8 cellular contexts compared by ENCODE assay signal in the genomic region with DNA sequence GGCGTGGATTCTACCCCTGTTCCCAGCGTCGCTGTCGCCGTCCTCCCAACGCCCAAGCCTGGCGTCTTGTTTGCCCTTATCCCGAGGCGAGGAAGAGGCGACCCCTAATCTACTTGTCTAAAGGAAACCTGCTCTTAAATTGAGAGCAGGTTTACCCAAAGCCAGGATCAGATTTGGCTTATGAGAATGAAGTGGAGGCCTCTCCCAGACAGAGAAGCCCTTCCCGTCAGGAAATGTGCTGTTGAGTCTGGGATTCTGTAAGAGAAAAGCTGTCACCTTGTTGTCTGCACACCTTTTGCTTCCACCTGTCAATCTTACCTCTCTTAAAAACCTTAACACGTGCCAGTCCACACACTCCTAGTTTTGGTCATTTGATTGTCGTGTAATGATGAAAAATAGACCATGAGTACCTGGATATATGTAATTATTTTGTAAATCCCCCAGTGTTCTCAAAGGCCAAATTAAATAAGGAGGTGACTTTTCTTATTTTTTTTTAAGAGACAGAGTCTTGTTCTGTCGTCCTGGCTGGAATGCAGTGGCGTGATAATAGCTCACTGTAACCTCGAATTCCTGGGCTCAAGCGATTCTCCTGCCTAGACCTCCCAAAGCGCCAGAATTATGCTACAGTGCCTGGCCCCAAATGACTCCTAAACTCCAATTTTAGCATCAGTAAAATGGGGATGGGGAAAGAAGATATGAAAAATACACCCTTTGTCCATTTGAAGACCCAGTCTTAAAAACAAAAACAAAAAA. TPM values are rescaled to one million over a fixed set of nuclear protein-coding genes. Genes with fewer than 3 reads are reported as not detected.
DNase-seq lines count a peak whose midpoint lies in the region; ATAC-seq, FAIRE-seq and TF ChIP-seq lines count a peak whose summit lies in the region.

No MANE protein-coding gene starts in this region.

- intact Hi-C loops in Panc1 (cut with micrococcal nuclease; ENCODE audit: unreplicated experiment), result no loop called here
- intact Hi-C loops in psoas muscle (cut with DNase I), result loop anchor here (2.0 to 10.0 kb wide), 5 partner anchors 74 to 1588 kb away; a partner anchor contains a TSS

- FAIRE-seq in D721Med (lab: Jason Lieb, UNC), result no peak

- H3K27me3 ChIP-seq in Panc1 (ENCODE audit: control insufficient read depth, insufficient read depth, low read length), result no peaks in the 10 kb centered on the region
- no peaks in the 10 kb centered on the region for H3K27me3 ChIP-seq in esophagus (ENCODE audit: control insufficient read depth in 1 of 2, insufficient read depth in 2 of 2, low read length in 2 of 2)
- H3K27me3 ChIP-seq in psoas muscle (ENCODE audit: insufficient read depth in 3 of 3, low read length in 2 of 3), result no peaks in the 10 kb centered on the region

- peaks cover 41% of the 10 kb centered on the region for H3K4me1 ChIP-seq in Panc1 (ENCODE audit: control insufficient read depth, insufficient read depth, low read length)
- H3K4me1 ChIP-seq in esophagus (ENCODE audit: control insufficient read depth in 2 of 2, insufficient read depth in 2 of 2, low read length in 1 of 2), result peaks cover 0 to 3% of the 10 kb centered on the region in 2 donors
- H3K4me1 ChIP-seq in psoas muscle, result peaks cover 34% of the 10 kb centered on the region

- peaks cover 16% of the 10 kb centered on the region for H3K36me3 ChIP-seq in Panc1 (ENCODE audit: control insufficient read depth, insufficient read depth, low read length)
- H3K36me3 ChIP-seq in esophagus (ENCODE audit: control insufficient read depth in 2 of 2, insufficient read depth in 2 of 2, low read length in 1 of 2), result no peaks in the 10 kb centered on the region
- H3K36me3 ChIP-seq in psoas muscle (ENCODE audit: insufficient read depth in 1 of 2, low read depth in 1 of 2), result peaks cover 8 to 34% of the 10 kb centered on the region in 2 donors

- DNase-seq in Panc1 (ENCODE audit: low read depth, low spot score) (no peak), psoas muscle (no peak), NCI-H2081 (lab: John Stamatoyannopoulos, UW) (no peak), mesenteric fat pad (ENCODE audit: low spot score) (no peak), D721Med (ENCODE audit: insufficient read length, low spot score) (no peak)
- no peak for DNase-seq in central memory CD4-positive, alpha-beta T cell

- TF ChIP-seq CTCF in GM12875 (IDR thresholded peaks at IDR 0.05; ENCODE audit: borderline replicate concordance, insufficient read depth, low read depth, low read length) (no peak), Panc1 (IDR thresholded peaks at IDR 0.05) (no peak), psoas muscle (IDR thresholded peaks at IDR 0.05) (no peak), D721Med (IDR thresholded peaks at IDR 0.05; ENCODE audit: insufficient read depth, missing control alignments) (no peak)

- peak overlapping the region; percentile 98 for H3K27ac ChIP-seq in Panc1 (ENCODE audit: low read length)
- H3K27ac ChIP-seq in esophagus (ENCODE audit: low read depth in 2 of 2, low read length in 1 of 2), result peak overlapping the region; percentile 95 to 99
- H3K27ac ChIP-seq in psoas muscle, result peak overlapping the region; percentile 95

- ATAC-seq in Panc1 (no peak), psoas muscle (peak in 1 of 4 donors; percentile 3)

- BruUV-seq in Panc1 (replicated peaks; lab: Mats Ljungman, UMichigan), result no TSS peak

- H3K4me3 ChIP-seq in GM12875 (ENCODE audit: low read depth, low read length) (peak overlapping the region; percentile 78), Panc1 (ENCODE audit: low read depth in 2 of 2, low read length in 2 of 2) (peak overlapping the region; percentile 93 to 98), esophagus (ENCODE audit: low read depth in 1 of 2, low read length in 2 of 2) (peak overlapping the region; percentile 75 to 80), psoas muscle (peak overlapping the region; percentile 83)

- POLR2A ChIA-PET in Panc1 (lab: Charles Lee), result interaction anchor here (0.6 kb wide), 3 partner anchors 75 to 1562 kb away, joined by 3 to 5 read pairs (median 4); no protein-coding TSS in a partner anchor

- in situ Hi-C loops in Panc1 (cut with HindIII; ENCODE audit: low pct_unique_long_range_greater_than_20kb, low sequenced_read_pairs), result no loop called here

- H3K9me3 ChIP-seq in Panc1 (ENCODE audit: control insufficient read depth, insufficient read depth, low read depth, low read length) (no peaks in the 10 kb centered on the region), esophagus (ENCODE audit: control insufficient read depth in 2 of 2, insufficient read depth in 1 of 2, low read depth in 1 of 2, low read length in 1 of 2) (no peaks in the 10 kb centered on the region), psoas muscle (no peaks in the 10 kb centered on the region)

- CTCF ChIA-PET in Panc1 (lab: Charles Lee), result no interaction called here

- WGBS in esophagus, 2 donors, result 9 to 12% methylated on average over 18 of the region's 18 CpGs
- WGBS in psoas muscle, 3 donors, result 10 to 11% (median 10%) methylated on average over 18 of the region's 18 CpGs

RNA-seq across cellular contexts. Expression of a gene that starts 0.6 kb away (rescaled TPM):
- total RNA-seq in Panc1 (2021; ENCODE audit: unreplicated experiment) (60.6 TPM), psoas muscle (10 to 100 TPM; 14.5 to 25.2 (median 19.4) TPM), mesenteric fat pad (43.5 TPM)
- 30.0 TPM for polyA plus RNA-seq in Panc1 (2012; ENCODE audit: insufficient read length)
- polyA plus RNA-seq in esophagus (10 to 100 TPM; 13.1 to 23.3 TPM), psoas muscle (10 to 100 TPM; 15.5 to 39.2 (median 38.5) TPM)

RNA-seq across cellular contexts. Expression of a gene that starts 1.1 kb away (rescaled TPM):
- total RNA-seq in Panc1 (2021; ENCODE audit: unreplicated experiment) (27.7 TPM), psoas muscle (10 to 100 TPM in 1 of 4 donors, 1 to 10 TPM in 3; 7.0 to 11.9 (median 8.8) TPM), mesenteric fat pad (26.4 TPM)
- 12.2 TPM for polyA plus RNA-seq in Panc1 (2012; ENCODE audit: insufficient read length)
- polyA plus RNA-seq in esophagus (1 to 10 TPM; 6.6 to 6.9 TPM), psoas muscle (10 to 100 TPM in 1 of 3 donors, 1 to 10 TPM in 2; 4.9 to 11.3 (median 9.9) TPM)

RNA-seq across cellular contexts. Expression of a gene that starts 56.9 kb away (rescaled TPM):
- 7.9 TPM for total RNA-seq in Panc1 (2021; ENCODE audit: unreplicated experiment)
- 0.42 TPM for polyA plus RNA-seq in Panc1 (2012; ENCODE audit: insufficient read length)
- polyA plus RNA-seq in esophagus, result 10 to 100 TPM; 10.8 to 15.7 TPM
- total RNA-seq in psoas muscle, result 100 to 1,000 TPM in 1 of 4 donors, 10 to 100 TPM in 3; 29.1 to 100 (median 36.2) TPM
- polyA plus RNA-seq in psoas muscle, result 10 to 100 TPM in 2 of 3 donors, 1 to 10 TPM in 1; 7.3 to 16.9 (median 14.4) TPM
- total RNA-seq in mesenteric fat pad, result 5,251 TPM

Comparison
In these comparisons a context has a peak if more than half of its experiments do, and no peak if none do; other contexts are left out.
1. RNA of a gene that starts 56.9 kb away (total RNA-seq): 5,251 TPM in mesenteric fat pad (single experiment); 29.1 to 100 TPM in psoas muscle and 7.9 TPM in Panc1 (single experiment); every median in the first group is over 10 times any median in the second.
2. Peak in every context shown above with its lines, with median percentiles within 50 percentile points of each other: H3K4me3 ChIP-seq and H3K27ac ChIP-seq.